ENCODE assay signal across 9 cellular contexts in genomic region chr10:92756233-92757065, GRCh38.
DNase-seq lines count a peak whose midpoint lies in the region; ATAC-seq and TF ChIP-seq lines count a peak whose summit lies in the region.
"Had no signal": no experiment of that assay in that cellular context is flagged by ENCODE, and none has a peak within 500 bp of the region (broad histone marks: within the 10 kb centered on the region; RNA-seq: fewer than 3 reads in every experiment).

No MANE protein-coding gene starts in this region.

- ATAC-seq in HG02938 (IDR thresholded peaks at IDR 0.05; ENCODE audit: unreplicated experiment) (peak; percentile 86), heart left ventricle (peak; percentile 21 to 77 (median 42)), thoracic aorta (ENCODE audit: insufficient number of reproducible peaks, low FRiP score, low read depth) (no peak)

- WGBS in heart left ventricle, 4 donors = 55 to 61% (median 59%) methylated on average over 9 of the region's 9 CpGs

- H3K9me3 Mint-ChIP-seq in MCF 10A (ENCODE audit: unreplicated experiment) = no peaks in the 10 kb centered on the region

- CTCF ChIA-PET in MCF 10A (lab: Yijun Ruan, JAX) = interaction anchor here (0.6 to 1.4 kb wide), 2 partner anchors 10 to 87 kb away, joined by 3 to 5 read pairs; no protein-coding TSS in a partner anchor
- CTCF ChIA-PET in RWPE1 (lab: Yijun Ruan, JAX) = no interaction called here

- peaks cover 13% of the 10 kb centered on the region for H3K4me1 Mint-ChIP-seq in MCF 10A (ENCODE audit: insufficient read depth, unreplicated experiment)

- intact Hi-C loops in breast epithelium (cut with DNase I; ENCODE audit: low total_unique reads) (no loop called here), MCF 10A (cut with micrococcal nuclease) (no loop called here), heart left ventricle (cut with DNase I) (loop anchor here in 7 of 10 donors (1.0 to 10.0 kb wide), 7 partner anchors 54 to 67 kb away; partner anchors contain the start of gene HHEX (in 1 of the 7))

- no peak overlapping the region for H3K27ac Mint-ChIP-seq in MCF 10A (ENCODE audit: low read depth, unreplicated experiment)
- H3K27ac Mint-ChIP-seq: activated naive CD8-positive, alpha-beta T cell had no signal

- POLR2A ChIA-PET in MCF 10A (lab: Yijun Ruan, JAX) = interaction anchor here (1.3 kb wide), 1 partner anchor 44 kb away, joined by 3 read pairs; no protein-coding TSS in a partner anchor
- POLR2A ChIA-PET in RWPE1 (lab: Yijun Ruan, JAX; ENCODE audit: low non-redundant PET) = no interaction called here

- BruUV-seq in MCF 10A (replicated peaks; lab: Mats Ljungman, UMichigan) = no TSS peak

- H3K27ac ChIP-seq in breast epithelium (peak overlapping the region; percentile 76 to 81), heart left ventricle (peak overlapping the region in 11 of 12 donors; percentile 15 to 83 (median 62)), thoracic aorta (peak overlapping the region; percentile 82 to 86), RWPE1 (no peak overlapping the region)

- DNase-seq in breast epithelium (ENCODE audit: low spot score in 2 of 2) (no peak), MCF 10A (ENCODE audit: unreplicated experiment) (no peak), NCI-H69 (lab: John Stamatoyannopoulos, UW) (peak; percentile 45), heart left ventricle (peak in 2 of 5 donors; percentile 18 to 19), thoracic aorta (ENCODE audit: low spot score) (no peak), RWPE1 (ENCODE audit: low spot score) (no peak)
- no peak for DNase-seq in activated naive CD4-positive, alpha-beta T cell treated with anti-CD3 and anti-CD28 coated beads, Interleukin-2, amount 50 U/mL, for 16 hours

- no peak for TF ChIP-seq POLR2A in breast epithelium (IDR thresholded peaks at IDR 0.05)
- no peak for TF ChIP-seq POLR2A in heart left ventricle (IDR thresholded peaks at IDR 0.05)

- H3K27me3 Mint-ChIP-seq in MCF 10A (ENCODE audit: insufficient read depth, unreplicated experiment) = no peaks in the 10 kb centered on the region
- H3K27me3 Mint-ChIP-seq: activated naive CD8-positive, alpha-beta T cell had no signal

- H3K4me1 ChIP-seq in breast epithelium (peaks cover 0 to 8% of the 10 kb centered on the region in 2 donors), heart left ventricle (peaks cover 0 to 60% (median 19%) of the 10 kb centered on the region in 12 donors), thoracic aorta (ENCODE audit: control insufficient read depth in 1 of 2, low read depth in 2 of 2) (peaks cover 17 to 37% of the 10 kb centered on the region in 2 donors)

- no peak overlapping the region for H3K4me3 Mint-ChIP-seq in MCF 10A (ENCODE audit: unreplicated experiment)
- H3K4me3 Mint-ChIP-seq: activated naive CD8-positive, alpha-beta T cell had no signal

- H3K27me3 ChIP-seq in breast epithelium (no peaks in the 10 kb centered on the region), heart left ventricle (no peaks in the 10 kb centered on the region), thoracic aorta (replicated peaks; ENCODE audit: insufficient read depth) (no peaks in the 10 kb centered on the region)

- peaks cover 4% of the 10 kb centered on the region for H3K36me3 Mint-ChIP-seq in MCF 10A (ENCODE audit: insufficient read depth, unreplicated experiment)
- H3K36me3 Mint-ChIP-seq: activated naive CD8-positive, alpha-beta T cell had no signal

- TF ChIP-seq CTCF in breast epithelium (IDR thresholded peaks at IDR 0.05) (no peak), MCF 10A (IDR thresholded peaks at IDR 0.05; ENCODE audit: unreplicated experiment) (no peak), heart left ventricle (IDR thresholded peaks at IDR 0.05) (no peak), thoracic aorta (IDR thresholded peaks at IDR 0.05) (no peak), RWPE1 (conservative IDR thresholded peaks at IDR 0.05; ENCODE audit: low read depth) (no peak)

- H3K9me3 ChIP-seq in breast epithelium (no peaks in the 10 kb centered on the region), heart left ventricle (no peaks in the 10 kb centered on the region), thoracic aorta (no peaks in the 10 kb centered on the region)

- H3K36me3 ChIP-seq in breast epithelium = no peaks in the 10 kb centered on the region
- H3K36me3 ChIP-seq in heart left ventricle = no peaks in the 10 kb centered on the region
- H3K36me3 ChIP-seq in thoracic aorta = no peaks in the 10 kb centered on the region

- no peak overlapping the region for H3K4me3 ChIP-seq in breast epithelium
- no peak overlapping the region for H3K4me3 ChIP-seq in heart left ventricle
- peak overlapping the region; percentile 8 for H3K4me3 ChIP-seq in thoracic aorta

Comparison
In these comparisons a context has a peak if more than half of its experiments do, and no peak if none do; other contexts are left out.
1. intact Hi-C loops: an anchor here in heart left ventricle (1.0 to 10.0 kb wide); none called in breast epithelium and MCF 10A.